Comparison of ENCODE assay signal across 1 cellular context in the genomic region with DNA sequence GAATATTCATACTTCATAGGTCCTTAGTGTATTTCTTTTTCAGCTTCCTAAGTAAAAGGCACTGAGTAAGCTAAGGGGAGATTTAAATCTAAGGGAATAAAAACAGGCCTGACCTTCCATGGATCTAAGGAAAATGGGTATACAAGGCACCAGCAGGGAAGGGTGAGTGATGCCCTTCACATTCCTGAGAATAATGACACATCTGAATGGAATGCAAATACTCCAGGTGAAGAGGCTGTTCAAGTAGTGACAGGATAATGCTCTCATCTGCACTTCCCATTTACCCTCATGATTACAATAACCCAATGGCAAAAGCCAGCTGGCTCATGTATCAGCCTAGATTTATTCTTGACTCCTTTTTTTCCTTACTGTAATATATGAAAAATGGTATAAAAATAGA.
TF ChIP-seq lines count a peak whose summit lies in the region.

No MANE protein-coding gene starts in this region.

TF ChIP-seq in IMR-90, 13 proteins besides CTCF, POLR2A, EP300 and RAD21 (continued from another document):
- TF ChIP-seq CEBPB (IDR thresholded peaks at IDR 0.05; ENCODE audit: low read depth, low read length) (no peak), RFX5 (IDR thresholded peaks at IDR 0.05; ENCODE audit: low read depth, low read length) (no peak), SMC3 (IDR thresholded peaks at IDR 0.05; ENCODE audit: low read depth, low read length) (no peak), MAZ (IDR thresholded peaks at IDR 0.05; ENCODE audit: borderline replicate concordance, low read depth, low read length) (no peak), BHLHE40 (IDR thresholded peaks at IDR 0.05; ENCODE audit: low read depth, low read length) (no peak), CHD1 (IDR thresholded peaks at IDR 0.05; ENCODE audit: low read depth, low read length) (no peak), RCOR1 (IDR thresholded peaks at IDR 0.05; ENCODE audit: insufficient replicate concordance, low read length) (no peak), MAFK (IDR thresholded peaks at IDR 0.05; ENCODE audit: low read depth, low read length) (no peak), NFE2L2 (IDR thresholded peaks at IDR 0.05; ENCODE audit: low read depth, low read length) (no peak), MXI1 (IDR thresholded peaks at IDR 0.05; ENCODE audit: borderline replicate concordance, low read depth, low read length) (no peak), FOS (IDR thresholded peaks at IDR 0.05; ENCODE audit: low read depth, low read length) (no peak)
- TF ChIP-seq, protein P1, sequence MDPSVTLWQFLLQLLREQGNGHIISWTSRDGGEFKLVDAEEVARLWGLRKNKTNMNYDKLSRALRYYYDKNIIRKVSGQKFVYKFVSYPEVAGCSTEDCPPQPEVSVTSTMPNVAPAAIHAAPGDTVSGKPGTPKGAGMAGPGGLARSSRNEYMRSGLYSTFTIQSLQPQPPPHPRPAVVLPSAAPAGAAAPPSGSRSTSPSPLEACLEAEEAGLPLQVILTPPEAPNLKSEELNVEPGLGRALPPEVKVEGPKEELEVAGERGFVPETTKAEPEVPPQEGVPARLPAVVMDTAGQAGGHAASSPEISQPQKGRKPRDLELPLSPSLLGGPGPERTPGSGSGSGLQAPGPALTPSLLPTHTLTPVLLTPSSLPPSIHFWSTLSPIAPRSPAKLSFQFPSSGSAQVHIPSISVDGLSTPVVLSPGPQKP (IDR thresholded peaks at IDR 0.05; ENCODE audit: borderline replicate concordance, low read depth, low read length), result no peak
